18 cellular contexts compared by ENCODE assay signal in the genomic region with DNA sequence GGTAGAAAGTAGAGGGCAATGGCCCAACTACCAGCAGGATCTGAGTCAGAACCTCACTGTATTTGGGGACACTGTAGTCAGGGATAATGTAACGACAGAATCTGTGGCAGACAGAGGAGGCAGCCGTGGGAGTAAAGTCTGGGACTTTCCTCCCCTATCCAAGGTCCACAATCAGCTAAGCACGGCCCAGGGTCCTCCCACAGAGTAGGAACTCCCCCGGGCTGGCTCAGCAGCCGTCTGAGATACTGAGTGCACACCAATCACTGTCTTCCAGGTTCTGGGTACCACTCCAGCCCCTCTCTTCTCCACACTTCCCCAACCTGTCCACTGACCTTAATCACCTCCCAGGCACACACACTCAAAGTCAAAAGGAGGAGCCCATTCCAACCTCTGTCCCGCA. TPM values are rescaled to one million over a fixed set of nuclear protein-coding genes. Genes with fewer than 3 reads are reported as not detected.
A peak's percentile ranks its signal among the peaks of the same experiment; 100 is the strongest.
DNase-seq lines count a peak whose midpoint lies in the region; ATAC-seq and TF ChIP-seq lines count a peak whose summit lies in the region.
"Had no signal": no experiment of that assay in that cellular context is flagged by ENCODE, and none has a peak within 500 bp of the region (broad histone marks: within the 10 kb centered on the region; RNA-seq: fewer than 3 reads in every experiment).

No MANE protein-coding gene starts in this region.

- intact Hi-C loops in Right ventricle myocardium inferior (cut with DNase I), result loop anchor here (10.0 kb wide), 1 partner anchor 271 kb away; a partner anchor contains a TSS
- intact Hi-C loops in cardiac septum (cut with DNase I), result loop anchor here (5.0 kb wide), 1 partner anchor 169 kb away; no protein-coding TSS in a partner anchor

- no peaks in the 10 kb centered on the region for H3K9me3 ChIP-seq in thoracic aorta
- H3K9me3 ChIP-seq: mucosa of descending colon, psoas muscle, upper lobe of right lung had no signal

- H3K36me3 Mint-ChIP-seq in activated naive CD8-positive, alpha-beta T cell treated with anti-CD3 and anti-CD28 coated beads for 36 hours, result peaks cover 13% of the 10 kb centered on the region

- ATAC-seq in Right ventricle myocardium inferior (no peak), thoracic aorta (ENCODE audit: insufficient number of reproducible peaks, low FRiP score, low read depth) (no peak), HG03196 (IDR thresholded peaks at IDR 0.05; ENCODE audit: unreplicated experiment) (no peak)
- ATAC-seq: mucosa of descending colon, PC-3, psoas muscle, upper lobe of right lung had no signal

- no peak for TF ChIP-seq CTCF in thoracic aorta (IDR thresholded peaks at IDR 0.05)

- DNase-seq in Right ventricle myocardium inferior (ENCODE audit: missing footprints) (peak; percentile 22), cardiac septum (ENCODE audit: low spot score) (no peak), left kidney (ENCODE audit: low read depth, low spot score) (peak; percentile 76), thoracic aorta (ENCODE audit: low spot score) (no peak), NCI-H1417 (lab: John Stamatoyannopoulos, UW) (no peak), NCI-H2171 treated with DMSO at 0.1 percent for 48 hours (lab: John Stamatoyannopoulos, UW) (no peak)
- DNase-seq in activated naive CD8-positive, alpha-beta T cell treated with anti-CD3 and anti-CD28 coated beads for 36 hours, result no peak
- DNase-seq: cortex of kidney, erythroblast, Kasumi-1, mucosa of descending colon, NCI-H1694 treated with DMSO at 0.1 percent for 48 hours, NCI-H510A treated with DMSO at 0.1 percent for 48 hours, PC-3, psoas muscle, upper lobe of right lung, WERI-Rb-1 had no signal

- peak overlapping the region; percentile 93 to 94 for H3K27ac ChIP-seq in thoracic aorta
- H3K27ac ChIP-seq: psoas muscle, upper lobe of right lung, WERI-Rb-1 had no signal

- no peaks in the 10 kb centered on the region for H3K27me3 ChIP-seq in thoracic aorta (replicated peaks; ENCODE audit: insufficient read depth)

- H3K4me1 Mint-ChIP-seq in activated naive CD8-positive, alpha-beta T cell treated with anti-CD3 and anti-CD28 coated beads for 36 hours, result peaks cover 53% of the 10 kb centered on the region

- no peaks in the 10 kb centered on the region for H3K9me3 Mint-ChIP-seq in activated naive CD8-positive, alpha-beta T cell treated with anti-CD3 and anti-CD28 coated beads for 36 hours

- peak overlapping the region; percentile 81 for H3K4me3 ChIP-seq in thoracic aorta
- H3K4me3 ChIP-seq: mucosa of descending colon, psoas muscle, upper lobe of right lung had no signal

- H3K27ac Mint-ChIP-seq in activated naive CD8-positive, alpha-beta T cell treated with anti-CD3 and anti-CD28 coated beads for 36 hours, result no peak overlapping the region

- no peaks in the 10 kb centered on the region for H3K36me3 ChIP-seq in thoracic aorta
- H3K36me3 ChIP-seq: upper lobe of right lung, WERI-Rb-1 had no signal

- H3K4me1 ChIP-seq in thoracic aorta (ENCODE audit: control insufficient read depth in 1 of 2, low read depth in 2 of 2), result peaks cover 21 to 76% of the 10 kb centered on the region in 2 donors

- peaks cover 4% of the 10 kb centered on the region for H3K27me3 Mint-ChIP-seq in activated naive CD8-positive, alpha-beta T cell treated with anti-CD3 and anti-CD28 coated beads for 36 hours

- H3K4me3 Mint-ChIP-seq in activated naive CD8-positive, alpha-beta T cell treated with anti-CD3 and anti-CD28 coated beads for 36 hours, result peak overlapping the region; percentile 85

RNA-seq across cellular contexts. Expression of a gene that starts 3.2 kb away (rescaled TPM):
- total RNA-seq in Right ventricle myocardium inferior (41.7 TPM), cardiac septum (85.3 TPM), thoracic aorta (10 to 100 TPM; 67.1 to 77.2 TPM)
- 10 to 100 TPM; 36.0 to 46.5 TPM for total RNA-seq in activated naive CD8-positive, alpha-beta T cell treated with anti-CD3 and anti-CD28 coated beads for 36 hours

Comparison
In these comparisons a context has a peak if more than half of its experiments do, and no peak if none do; other contexts are left out.
1. DNase-seq: peak in Right ventricle myocardium inferior (single experiment) and left kidney (single experiment); none in cardiac septum (single experiment), activated naive CD8-positive, alpha-beta T cell treated with anti-CD3 and anti-CD28 coated beads for 36 hours (single experiment), thoracic aorta (single experiment), NCI-H1417 (0 of 3) and NCI-H2171 treated with DMSO at 0.1 percent for 48 hours (single experiment).